ENCODE assay signal across 26 cellular contexts in the genomic region with DNA sequence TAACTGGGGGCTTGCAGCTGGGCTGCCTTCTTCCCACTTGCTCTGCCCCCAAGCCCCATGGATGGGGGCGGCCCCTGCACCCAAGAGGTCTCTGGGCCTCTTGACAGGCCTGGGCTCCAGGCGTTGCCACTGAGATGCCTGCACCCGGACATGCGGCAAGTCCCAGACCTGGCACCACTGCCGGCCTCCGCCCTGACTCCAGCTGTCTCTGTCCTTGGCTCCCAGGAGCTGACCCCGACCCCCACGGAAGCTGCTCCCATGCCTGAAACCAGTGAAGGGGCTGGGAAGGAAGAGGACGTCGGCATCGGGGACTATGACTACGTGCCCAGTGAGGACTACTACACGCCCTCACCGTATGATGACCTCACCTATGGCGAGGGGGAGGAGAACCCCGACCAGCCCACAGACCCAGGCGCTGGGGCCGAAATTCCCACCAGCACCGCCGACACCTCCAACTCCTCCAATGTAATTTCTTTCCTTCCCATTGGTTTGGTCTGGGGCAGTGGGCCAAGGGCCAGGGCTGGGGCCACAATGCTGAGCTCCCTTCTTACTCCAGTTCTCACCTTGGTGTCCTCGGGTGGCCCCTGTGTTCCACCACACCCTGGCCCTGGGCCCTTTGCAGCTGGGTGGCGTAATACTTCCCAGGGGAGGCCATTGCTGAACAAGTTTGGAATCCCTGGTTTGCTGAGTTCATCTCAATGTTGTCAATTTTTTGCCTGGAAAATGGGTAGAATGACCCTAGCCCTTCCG.
DNase-seq lines count a peak whose midpoint lies in the region; ATAC-seq and TF ChIP-seq lines count a peak whose summit lies in the region.
"Had no signal": no experiment of that assay in that cellular context is flagged by ENCODE, and none has a peak within 500 bp of the region (broad histone marks: within the 10 kb centered on the region; RNA-seq: fewer than 3 reads in every experiment).

No MANE protein-coding gene starts in this region.

- H3K36me3 Mint-ChIP-seq in osteocyte (ENCODE audit: unreplicated experiment) (peaks cover 38% of the 10 kb centered on the region), natural killer cell (no peaks in the 10 kb centered on the region)

- H3K4me1 Mint-ChIP-seq in osteocyte (ENCODE audit: unreplicated experiment) (peaks cover 36% of the 10 kb centered on the region), natural killer cell (peaks cover 0 to 7% of the 10 kb centered on the region in 2 donors)

- H3K4me1 ChIP-seq in GM23248 (ENCODE audit: insufficient read depth) (peaks cover 14% of the 10 kb centered on the region), thoracic aorta (ENCODE audit: control insufficient read depth in 1 of 2, low read depth in 2 of 2) (peaks cover 0 to 15% of the 10 kb centered on the region in 2 donors)

- DNase-seq in GM23248 (peak; percentile 56), fibroblast of the aortic adventitia (ENCODE audit: low read depth) (peak; percentile 57), osteocyte (ENCODE audit: extremely low spot score, unreplicated experiment) (no peak), thoracic aorta (ENCODE audit: low spot score) (no peak), activated gamma-delta T cell treated with Interleukin-2 at 50 U/mL for 16 hours (no peak), DMS153 (lab: John Stamatoyannopoulos, UW) (no peak), NCI-H345 (lab: John Stamatoyannopoulos, UW) (no peak), natural killer cell (no peak)
- DNase-seq: activated CD4-positive, alpha-beta T cell treated with anti-CD3 and anti-CD28 coated beads for 48 hours; activated naive CD4-positive, alpha-beta T cell treated with Interleukin-2 at 50 U/mL for 16 hours; activated T-cell treated with anti-CD3 and anti-CD28 coated beads, Interleukin-2, amount 50 U/mL, for 48 hours; Calu3; cortex of kidney; glutamatergic neuron; mesenchymal stem cell; NCI-H1105 treated with DMSO at 0.1 percent for 48 hours; NCI-H2029; nucleus accumbens; SK-N-SH; stimulated activated CD4-positive, alpha-beta T cell treated with anti-CD3 and anti-CD28 coated beads, Interleukin-15, amount 100 ng/mL, for 24 hours; T-helper 17 cell; upper lobe of right lung had no signal

- H3K36me3 ChIP-seq in GM23248 (ENCODE audit: low read depth) = peaks cover 43% of the 10 kb centered on the region
- H3K36me3 ChIP-seq in thoracic aorta = peaks cover 39% of the 10 kb centered on the region

- ATAC-seq in thoracic aorta (ENCODE audit: insufficient number of reproducible peaks, low FRiP score, low read depth) (peak; percentile 43), natural killer cell (no peak)
- ATAC-seq: esophagus mucosa, K562, T-helper 17 cell, upper lobe of right lung had no signal

- peaks cover 97% of the 10 kb centered on the region for H3K79me2 ChIP-seq in GM23248 (ENCODE audit: insufficient read depth)

- H3K9me3 ChIP-seq in GM23248 (ENCODE audit: low read depth) (no peaks in the 10 kb centered on the region), thoracic aorta (no peaks in the 10 kb centered on the region)
- H3K9me3 ChIP-seq: SK-N-SH, upper lobe of right lung had no signal

- H3K4me3 ChIP-seq in GM23248 (no peak overlapping the region), fibroblast of the aortic adventitia (ENCODE audit: low read depth, low read length) (no peak overlapping the region), thoracic aorta (no peak overlapping the region)
- H3K4me3 ChIP-seq: K562, upper lobe of right lung had no signal

- 58 to 59% methylated on average over 22 to 23 of the region's 23 CpGs for WGBS in GM23248 (ENCODE audit: low coverage in 1 of 2, low lambda C conversion rate in 2 of 2, missing lambda C conversion rate in 2 of 2), 2 experiments

- H3K27me3 Mint-ChIP-seq in osteocyte (ENCODE audit: unreplicated experiment) (no peaks in the 10 kb centered on the region), natural killer cell (ENCODE audit: low read depth in 2 of 2) (no peaks in the 10 kb centered on the region)

- H3F3A ChIP-seq in GM23248 (ENCODE audit: insufficient read depth) = peaks cover 58% of the 10 kb centered on the region

- intact Hi-C loops in natural killer cell (cut with micrococcal nuclease) = no loop called here

- no peak overlapping the region for H3K9ac ChIP-seq in GM23248
- H3K9ac ChIP-seq: SK-N-SH had no signal

- in situ Hi-C loops in GM23248 (cut with MboI) = no loop called here

- TF ChIP-seq CTCF in fibroblast of the aortic adventitia (IDR thresholded peaks at IDR 0.05; ENCODE audit: insufficient read depth, low read length) (no peak), osteocyte (IDR thresholded peaks at IDR 0.05) (no peak), thoracic aorta (IDR thresholded peaks at IDR 0.05) (no peak), natural killer cell (IDR thresholded peaks at IDR 0.05) (no peak)

- H3K9me3 Mint-ChIP-seq in osteocyte (ENCODE audit: unreplicated experiment) = no peaks in the 10 kb centered on the region
- H3K9me3 Mint-ChIP-seq in natural killer cell = peaks cover 0 to 2% of the 10 kb centered on the region in 2 donors

- H3K9me2 ChIP-seq in GM23248 (ENCODE audit: insufficient read depth) = no peaks in the 10 kb centered on the region
- H3K9me2 ChIP-seq: SK-N-SH had no signal

- H3K27ac ChIP-seq in GM23248 (peak overlapping the region; percentile 21), thoracic aorta (peak overlapping the region in 1 of 2 donors; percentile 26)
- H3K27ac ChIP-seq: C4-2B, upper lobe of right lung had no signal

- H3K4me2 ChIP-seq in GM23248 (ENCODE audit: unreplicated experiment) = no peak overlapping the region
- H3K4me2 ChIP-seq: SK-N-SH had no signal

- peak overlapping the region; percentile 57 for H3K27ac Mint-ChIP-seq in osteocyte (ENCODE audit: unreplicated experiment)
- no peak overlapping the region for H3K27ac Mint-ChIP-seq in natural killer cell
- H3K27ac Mint-ChIP-seq: stimulated activated naive CD8-positive, alpha-beta T cell treated with anti-CD3 and anti-CD28 coated beads, Interleukin-15, Interleukin-2, amounts not matched to agents 100 ng/mL and 50 ng/mL, for 24 hours; T-helper 17 cell had no signal

- H2AFZ ChIP-seq in GM23248 = no peak overlapping the region

- H4K20me1 ChIP-seq in GM23248 (ENCODE audit: insufficient read depth) = peaks cover 13% of the 10 kb centered on the region

- no peaks in the 10 kb centered on the region for H3K27me3 ChIP-seq in GM23248 (replicated peaks; ENCODE audit: insufficient read depth)
- H3K27me3 ChIP-seq in thoracic aorta (replicated peaks; ENCODE audit: insufficient read depth) = no peaks in the 10 kb centered on the region
- H3K27me3 ChIP-seq: upper lobe of right lung had no signal

- no peak overlapping the region for H3K4me3 Mint-ChIP-seq in osteocyte (ENCODE audit: unreplicated experiment)
- no peak overlapping the region for H3K4me3 Mint-ChIP-seq in natural killer cell
- H3K4me3 Mint-ChIP-seq: stimulated activated naive CD8-positive, alpha-beta T cell treated with anti-CD3 and anti-CD28 coated beads, Interleukin-15, Interleukin-2, amounts not matched to agents 100 ng/mL and 50 ng/mL, for 24 hours; T-helper 17 cell had no signal

Comparison
In these comparisons a context has a peak if more than half of its experiments do, and no peak if none do; other contexts are left out.
1. DNase-seq: peak in GM23248 (single experiment) and fibroblast of the aortic adventitia (single experiment); none in osteocyte (single experiment), thoracic aorta (single experiment), activated gamma-delta T cell treated with Interleukin-2 at 50 U/mL for 16 hours (single experiment), DMS153 (single experiment), NCI-H345 (single experiment) and natural killer cell (single experiment).